Comparison of ENCODE assay signal across 8 cellular contexts in genomic region chr6:43009124-43009523, GRCh38. TPM values are rescaled to one million over a fixed set of nuclear protein-coding genes. Genes with fewer than 3 reads are reported as not detected.
A peak's percentile ranks its signal among the peaks of the same experiment; 100 is the strongest.
DNase-seq lines count a peak whose midpoint lies in the region; ATAC-seq, FAIRE-seq and TF ChIP-seq lines count a peak whose summit lies in the region.

No MANE protein-coding gene starts in this region.

- peaks cover 7 to 13% of the 10 kb centered on the region in 2 donors for H3K4me1 ChIP-seq in naive thymus-derived CD4-positive, alpha-beta T cell (ENCODE audit: control insufficient read depth in 2 of 2, insufficient read depth in 2 of 2, low read length in 2 of 2)

- no peak for TF ChIP-seq POLR2A in GM12891 (IDR thresholded peaks at IDR 0.05; ENCODE audit: low read depth, low read length)

- DNase-seq in AG09309 (ENCODE audit: low read depth): no peak
- peak; percentile 28 for DNase-seq in GM12891 (ENCODE audit: insufficient read length, low spot score)
- DNase-seq in RPMI7951 (ENCODE audit: low read depth): peak; percentile 39
- DNase-seq in brain microvascular endothelial cell: peak; percentile 34
- DNase-seq in naive thymus-derived CD4-positive, alpha-beta T cell: peak in 6 of 9 donors; percentile 16 to 39 (median 29)
- no peak for DNase-seq in cerebellar nuclear complex (lab: John Stamatoyannopoulos, UW)
- no peak for DNase-seq in NCI-H187 treated with DMSO at 0.1 percent for 48 hours (lab: John Stamatoyannopoulos, UW)
- no peak for DNase-seq in foreskin melanocyte

- no peak overlapping the region for H3K4me3 Mint-ChIP-seq in naive thymus-derived CD4-positive, alpha-beta T cell

- H3K9me3 ChIP-seq in naive thymus-derived CD4-positive, alpha-beta T cell (ENCODE audit: control insufficient read depth in 2 of 3, low read length in 3 of 3): no peaks in the 10 kb centered on the region

- peaks cover 0 to under 1% (median 0%) of the 10 kb centered on the region in 11 donors for H3K9me3 Mint-ChIP-seq in naive thymus-derived CD4-positive, alpha-beta T cell

- H3K4me3 ChIP-seq in AG09309 (ENCODE audit: control insufficient read depth, low read depth, low read length): no peak overlapping the region
- no peak overlapping the region for H3K4me3 ChIP-seq in brain microvascular endothelial cell (ENCODE audit: low read depth, low read length)
- no peak overlapping the region for H3K4me3 ChIP-seq in naive thymus-derived CD4-positive, alpha-beta T cell (ENCODE audit: low read length)

- intact Hi-C loops in naive thymus-derived CD4-positive, alpha-beta T cell (cut with micrococcal nuclease): loop anchor here (1.0 to 2.0 kb wide), 3 partner anchors 108 to 134 kb away; no protein-coding TSS in a partner anchor

- H3K36me3 Mint-ChIP-seq in naive thymus-derived CD4-positive, alpha-beta T cell: peaks cover 0 to 32% (median 8%) of the 10 kb centered on the region in 5 donors

- peak overlapping the region in 5 of 9 donors; percentile 3 to 79 (median 41) for H3K27ac Mint-ChIP-seq in naive thymus-derived CD4-positive, alpha-beta T cell

- CTCF ChIA-PET in naive thymus-derived CD4-positive, alpha-beta T cell (lab: Charles Lee): interaction anchor here (1.4 kb wide), 1 partner anchor 135 kb away, joined by 4 read pairs; no protein-coding TSS in a partner anchor

- no peak for ATAC-seq in naive thymus-derived CD4-positive, alpha-beta T cell

- peaks cover 0 to 3% (median 0%) of the 10 kb centered on the region in 5 donors for H3K27me3 Mint-ChIP-seq in naive thymus-derived CD4-positive, alpha-beta T cell

- no peaks in the 10 kb centered on the region for H3K27me3 ChIP-seq in brain microvascular endothelial cell (replicated peaks)
- no peaks in the 10 kb centered on the region for H3K27me3 ChIP-seq in naive thymus-derived CD4-positive, alpha-beta T cell (ENCODE audit: control insufficient read depth in 2 of 2, insufficient read depth in 2 of 2, low read length in 2 of 2)

- peak; percentile 84 for FAIRE-seq in GM12891 (lab: Jason Lieb, UNC)

- POLR2A ChIA-PET in naive thymus-derived CD4-positive, alpha-beta T cell (lab: Charles Lee): interaction anchor here (0.9 to 2.0 kb wide), 2 partner anchors 28 to 80 kb away, joined by 4 to 9 read pairs; partner anchors contain the start of gene CNPY3

- peaks cover 50% of the 10 kb centered on the region for H3K36me3 ChIP-seq in brain microvascular endothelial cell (replicated peaks)
- H3K36me3 ChIP-seq in naive thymus-derived CD4-positive, alpha-beta T cell (ENCODE audit: control insufficient read depth in 2 of 3, insufficient read depth in 3 of 3, low read length in 3 of 3): peaks cover 0 to 67% (median 10%) of the 10 kb centered on the region in 3 experiments

- in situ Hi-C loops in brain microvascular endothelial cell (cut with HindIII; ENCODE audit: low pct_ligation_motif_present, low sequenced_read_pairs): no loop called here

- peaks cover 20 to 42% (median 33%) of the 10 kb centered on the region in 7 donors for H3K4me1 Mint-ChIP-seq in naive thymus-derived CD4-positive, alpha-beta T cell

- peak; percentile 42 for TF ChIP-seq CTCF in AG09309 (IDR thresholded peaks at IDR 0.05; ENCODE audit: control insufficient read depth, insufficient read depth, low read depth, low read length, missing control alignments)
- peak; percentile 72 for TF ChIP-seq CTCF in brain microvascular endothelial cell (IDR thresholded peaks at IDR 0.05; ENCODE audit: low read depth, low read length, missing control alignments)

- no peak overlapping the region for H3K27ac ChIP-seq in brain microvascular endothelial cell
- no peak overlapping the region for H3K27ac ChIP-seq in naive thymus-derived CD4-positive, alpha-beta T cell (ENCODE audit: low read depth, low read length)

TF ChIP-seq in GM12891, 5 proteins besides CTCF, POLR2A, EP300 and RAD21:
- no peak for TF ChIP-seq POLR2AphosphoS5 (IDR thresholded peaks at IDR 0.05; ENCODE audit: low read depth, low read length)
- no peak for TF ChIP-seq TAF1 (IDR thresholded peaks at IDR 0.05; ENCODE audit: low read depth, low read length)
- TF ChIP-seq PAX5 (IDR thresholded peaks at IDR 0.05; ENCODE audit: insufficient read depth, low read length, severe bottlenecking): no peak
- TF ChIP-seq SPI1 (IDR thresholded peaks at IDR 0.05; ENCODE audit: low read depth, low read length): no peak
- TF ChIP-seq POU2F2 (IDR thresholded peaks at IDR 0.05; ENCODE audit: low read depth, low read length): no peak

RNA-seq across cellular contexts. Expression of gene MEA1, which starts 4.6 kb away (rescaled TPM):
- 84.2 TPM for polyA plus RNA-seq in GM12891 (2012; ENCODE audit: low read depth, missing spikeins)
- 131 and 184 TPM in 2 replicates for total RNA-seq in RPMI7951 (2014; rRNA removed; shearing (Covaris generic))
- total RNA-seq in naive thymus-derived CD4-positive, alpha-beta T cell: 10 to 100 TPM; 20.3 to 58.0 (median 32.7) TPM
- 10 to 100 TPM; 58.2 to 72.3 TPM for polyA plus RNA-seq in naive thymus-derived CD4-positive, alpha-beta T cell

RNA-seq across cellular contexts. Expression of gene KLHDC3, which starts 4.9 kb away (rescaled TPM):
- 50.5 TPM for polyA plus RNA-seq in GM12891 (2012; ENCODE audit: low read depth, missing spikeins)
- 69.3 and 89.0 TPM in 2 replicates for total RNA-seq in RPMI7951 (2014; rRNA removed; shearing (Covaris generic))
- total RNA-seq in naive thymus-derived CD4-positive, alpha-beta T cell: 10 to 100 TPM; 39.9 to 76.9 (median 67.4) TPM
- polyA plus RNA-seq in naive thymus-derived CD4-positive, alpha-beta T cell: 100 to 1,000 TPM; 128 to 145 TPM

RNA-seq across cellular contexts. Expression of gene RRP36, which starts 12.3 kb away (rescaled TPM):
- 46.2 TPM for polyA plus RNA-seq in GM12891 (2012; ENCODE audit: low read depth, missing spikeins)
- total RNA-seq in RPMI7951 (2014; rRNA removed; shearing (Covaris generic)): 117 and 148 TPM in 2 replicates
- total RNA-seq in naive thymus-derived CD4-positive, alpha-beta T cell: 10 to 100 TPM; 25.4 to 66.3 (median 48.4) TPM
- 10 to 100 TPM; 56.0 to 89.6 TPM for polyA plus RNA-seq in naive thymus-derived CD4-positive, alpha-beta T cell

RNA-seq across cellular contexts. Expression of gene PPP2R5D, which starts 24.8 kb away (rescaled TPM):
- polyA plus RNA-seq in GM12891 (2012; ENCODE audit: low read depth, missing spikeins): 19.7 TPM
- total RNA-seq in RPMI7951 (2014; rRNA removed; shearing (Covaris generic)): 81.0 and 98.6 TPM in 2 replicates
- total RNA-seq in naive thymus-derived CD4-positive, alpha-beta T cell: 10 to 100 TPM; 19.7 to 60.4 (median 28.2) TPM
- polyA plus RNA-seq in naive thymus-derived CD4-positive, alpha-beta T cell: 10 to 100 TPM; 21.5 to 34.0 TPM

RNA-seq across cellular contexts. Expression of gene PEX6, which starts 30.1 kb away (rescaled TPM):
- polyA plus RNA-seq in GM12891 (2012; ENCODE audit: low read depth, missing spikeins): 6.4 TPM
- total RNA-seq in RPMI7951 (2014; rRNA removed; shearing (Covaris generic)): 16.5 and 18.1 TPM in 2 replicates
- 10 to 100 TPM; 14.1 to 42.3 (median 28.0) TPM for total RNA-seq in naive thymus-derived CD4-positive, alpha-beta T cell
- polyA plus RNA-seq in naive thymus-derived CD4-positive, alpha-beta T cell: 10 to 100 TPM; 21.2 to 24.6 TPM

Comparison
In these comparisons a context has a peak if more than half of its experiments do, and no peak if none do; other contexts are left out.
1. DNase-seq: peak in GM12891 (single experiment), RPMI7951 (single experiment), brain microvascular endothelial cell (single experiment) and naive thymus-derived CD4-positive, alpha-beta T cell (6 of 9); none in AG09309 (single experiment), cerebellar nuclear complex (0 of 2), NCI-H187 treated with DMSO at 0.1 percent for 48 hours (single experiment) and foreskin melanocyte (single experiment).